Comparison of ENCODE assay signal across 8 cellular contexts in the genomic region with DNA sequence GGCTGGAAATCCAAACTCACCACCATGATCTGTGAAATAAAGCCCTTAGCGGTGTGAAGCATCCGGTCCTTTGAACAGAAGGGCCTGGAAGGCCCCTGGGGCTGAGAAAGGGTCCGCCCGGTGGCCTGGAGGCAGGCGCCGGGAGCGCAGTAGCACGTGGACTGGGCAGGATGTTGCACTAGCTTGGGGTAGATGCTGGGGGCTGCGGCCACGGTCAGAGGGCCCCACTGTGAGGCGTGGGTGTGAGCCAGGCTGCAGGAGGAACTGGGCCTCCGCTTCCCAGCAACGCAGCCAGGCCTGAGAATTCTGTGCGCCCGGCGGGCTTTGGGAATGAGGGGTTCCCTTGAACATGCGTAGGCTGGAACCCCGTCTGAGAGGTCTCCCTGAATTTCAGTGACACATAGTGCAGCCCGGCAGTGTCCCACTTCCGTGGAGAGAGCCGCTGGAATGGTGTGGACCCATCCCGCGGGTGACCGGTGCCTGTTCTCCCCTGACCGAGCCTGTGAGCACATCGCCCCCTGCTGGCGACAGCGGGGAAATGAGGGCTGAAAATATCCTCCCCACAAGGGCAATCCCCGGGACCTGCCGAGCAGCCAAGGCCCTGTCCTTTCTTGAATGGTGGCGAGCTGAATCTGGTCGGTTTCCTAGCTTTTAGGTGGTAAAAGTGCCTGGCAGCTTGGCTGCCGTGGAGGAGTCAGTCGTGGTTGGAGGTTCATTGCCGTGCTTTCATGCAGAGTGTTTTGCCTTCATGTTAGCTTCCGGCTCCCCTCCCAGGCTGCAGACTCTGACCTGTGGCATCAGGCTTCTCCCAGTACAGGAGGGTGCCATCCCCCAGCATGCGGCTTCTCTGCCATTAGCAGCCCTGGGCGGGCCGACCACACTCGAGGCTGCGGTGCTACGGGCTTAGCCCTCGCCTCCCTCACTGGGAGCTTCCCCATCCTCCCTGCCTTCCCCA. TPM values are rescaled to one million over a fixed set of nuclear protein-coding genes. Genes with fewer than 3 reads are reported as not detected.
DNase-seq lines count a peak whose midpoint lies in the region; ATAC-seq, FAIRE-seq and TF ChIP-seq lines count a peak whose summit lies in the region.

No MANE protein-coding gene starts in this region.

- no peak overlapping the region for H2BK15ac ChIP-seq in H1 (ENCODE audit: low read length)

- no peaks in the 10 kb centered on the region for H3K9me3 ChIP-seq in H1 (ENCODE audit: insufficient read depth in 2 of 2, low read depth in 1 of 2, low read length in 1 of 2)

- no peak overlapping the region for H3K23ac ChIP-seq in H1 (ENCODE audit: insufficient read length)

- no peak overlapping the region for H4K91ac ChIP-seq in H1 (replicated peaks; ENCODE audit: insufficient read length, low read length)

- no peak overlapping the region for H3K56ac ChIP-seq in H1 (replicated peaks; ENCODE audit: insufficient read length, low read depth, low read length)

- no peak overlapping the region for H3K4me3 ChIP-seq in GM23338
- H3K4me3 ChIP-seq in NB4 (ENCODE audit: low read depth, low read length): no peak overlapping the region
- H3K4me3 ChIP-seq in H1 (ENCODE audit: extremely low read depth in 1 of 4, insufficient read depth in 2 of 4, low read depth in 3 of 4, low read length in 4 of 4): no peak overlapping the region

- H4K20me1 ChIP-seq in GM23338 (replicated peaks; ENCODE audit: insufficient read depth) (peaks cover 6% of the 10 kb centered on the region; the same call in 1 of the 2 replicates), H1 (replicated peaks in 1 of 2; ENCODE audit: control insufficient read depth in 1 of 2, insufficient read depth in 2 of 2, low read length in 2 of 2) (peaks cover 3 to 10% of the 10 kb centered on the region in 2 experiments)

- no peak overlapping the region for H2AFZ ChIP-seq in GM23338
- H2AFZ ChIP-seq in H1 (ENCODE audit: low read length): no peak overlapping the region

- TF ChIP-seq POLR2A in NB4 (IDR thresholded peaks at IDR 0.05; ENCODE audit: extremely low read depth, insufficient read length) (no peak), H1 (IDR thresholded peaks at IDR 0.05; ENCODE audit: control extremely low read depth in 1 of 2, low read depth in 2 of 2, low read length in 2 of 2) (no peak)

- H3K27ac ChIP-seq in GM23338 (ENCODE audit: low read depth): peak overlapping the region; percentile 63
- no peak overlapping the region for H3K27ac ChIP-seq in H1 (ENCODE audit: low read depth, low read length)

- H3F3A ChIP-seq in GM23338 (replicated peaks; ENCODE audit: low read depth): peaks cover 6% of the 10 kb centered on the region; the same call in 1 of the 2 replicates

- H2BK5ac ChIP-seq in H1 (ENCODE audit: low read depth, low read length): peak overlapping the region; percentile 35; the same call in 1 of the 2 replicates

- no peak overlapping the region for H2AK5ac ChIP-seq in H1 (ENCODE audit: low read depth, low read length)

- H3K9ac ChIP-seq in H1 (replicated peaks in 1 of 4; ENCODE audit: extremely low read depth in 1 of 4, low read depth in 3 of 4, low read length in 3 of 4): no peak overlapping the region

- H3K27ac Mint-ChIP-seq in GM23338 (no peak overlapping the region), mesothelial cell of epicardium (no peak overlapping the region)
- H3K27ac Mint-ChIP-seq in activated CD8-positive, alpha-beta T cell treated with anti-CD3 and anti-CD28 coated beads, Interleukin-2, amount 10 ng/mL, durations not matched to agents 7 days and 5 days: no peak overlapping the region

- H2BK20ac ChIP-seq in H1 (ENCODE audit: low read length): no peak overlapping the region

- H3K36me3 ChIP-seq in GM23338 (ENCODE audit: insufficient read depth): peaks cover 47% of the 10 kb centered on the region; the same call in 1 of the 2 replicates
- peaks cover 4 to 39% (median 31%) of the 10 kb centered on the region in 4 experiments; a peak in 7 of 8 replicates for H3K36me3 ChIP-seq in H1 (ENCODE audit: control insufficient read depth in 2 of 4, insufficient read depth in 4 of 4, low read length in 3 of 4)

- POLR2A ChIA-PET in activated CD8-positive, alpha-beta T cell treated with anti-CD3 and anti-CD28 coated beads, Interleukin-2, amount 10 ng/mL, durations not matched to agents 7 days and 5 days (lab: Charles Lee): interaction anchor here (0.6 kb wide), 1 partner anchor 79 kb away, joined by 3 read pairs; no protein-coding TSS in a partner anchor
- POLR2A ChIA-PET in H1 (lab: Charles Lee; ENCODE audit: partially characterized antibody): interaction anchor here (0.7 to 18.9 kb wide), 7 partner anchors 12 to 240 kb away, joined by 3 to 321 read pairs (median 7); a partner anchor contains a TSS

- no peak overlapping the region for H3K18ac ChIP-seq in H1 (ENCODE audit: extremely low read depth, low read length)

- no peaks in the 10 kb centered on the region for H3K4me1 ChIP-seq in GM23338 (ENCODE audit: insufficient read depth)
- H3K4me1 ChIP-seq in H1 (replicated peaks in 1 of 4; ENCODE audit: control insufficient read depth in 3 of 4, insufficient read depth in 4 of 4, low read length in 3 of 4): peaks cover 0 to 3% (median 0%) of the 10 kb centered on the region in 4 experiments; a peak in 1 of 7 replicates

- peaks cover 76% of the 10 kb centered on the region for H3K36me3 Mint-ChIP-seq in GM23338 (ENCODE audit: low read depth)
- H3K36me3 Mint-ChIP-seq in activated CD8-positive, alpha-beta T cell treated with anti-CD3 and anti-CD28 coated beads, Interleukin-2, amount 10 ng/mL, durations not matched to agents 7 days and 5 days (ENCODE audit: low read depth): no peaks in the 10 kb centered on the region
- peaks cover 17% of the 10 kb centered on the region for H3K36me3 Mint-ChIP-seq in mesothelial cell of epicardium

- ATAC-seq in GM23338 (peak; percentile 81), GM21717 (IDR thresholded peaks at IDR 0.05; ENCODE audit: unreplicated experiment) (no peak)
- ATAC-seq in activated CD8-positive, alpha-beta T cell treated with anti-CD3 and anti-CD28 coated beads, Interleukin-2, amount 10 ng/mL, durations not matched to agents 7 days and 5 days: peak; percentile 78

- H2BK12ac ChIP-seq in H1 (ENCODE audit: low read depth, low read length): no peak overlapping the region

- H3K27me3 Mint-ChIP-seq in GM23338 (ENCODE audit: insufficient read depth, low read depth, poor library complexity): peaks cover 15% of the 10 kb centered on the region
- no peaks in the 10 kb centered on the region for H3K27me3 Mint-ChIP-seq in activated CD8-positive, alpha-beta T cell treated with anti-CD3 and anti-CD28 coated beads, Interleukin-2, amount 10 ng/mL, durations not matched to agents 7 days and 5 days (ENCODE audit: low read depth)
- H3K27me3 Mint-ChIP-seq in mesothelial cell of epicardium (ENCODE audit: low read depth): no peaks in the 10 kb centered on the region

- CTCF ChIA-PET in activated CD8-positive, alpha-beta T cell treated with anti-CD3 and anti-CD28 coated beads, Interleukin-2, amount 10 ng/mL, durations not matched to agents 7 days and 5 days (lab: Charles Lee): interaction anchor here (0.6 to 6.2 kb wide), 20 partner anchors 10 to 368 kb away, joined by 3 to 37 read pairs (median 4); no protein-coding TSS in a partner anchor
- CTCF ChIA-PET in H1 (lab: Charles Lee; ENCODE audit: partially characterized antibody): interaction anchor here (0.6 to 6.8 kb wide), 28 partner anchors 10 to 1235 kb away, joined by 3 to 61 read pairs (median 3); no protein-coding TSS in a partner anchor

- TF ChIP-seq RAD21 in H1 (IDR thresholded peaks at IDR 0.05 in 1 of 2, conservative IDR thresholded peaks at IDR 0.05 in 1 of 2; ENCODE audit: low read depth in 2 of 2, low read length in 2 of 2): peak; percentile 61 to 69

- H3K4me3 Mint-ChIP-seq in GM23338 (no peak overlapping the region; the same call in 2 of the 3 replicates), mesothelial cell of epicardium (no peak overlapping the region)
- no peak overlapping the region for H3K4me3 Mint-ChIP-seq in activated CD8-positive, alpha-beta T cell treated with anti-CD3 and anti-CD28 coated beads, Interleukin-2, amount 10 ng/mL, durations not matched to agents 7 days and 5 days

- H3K4ac ChIP-seq in H1 (replicated peaks; ENCODE audit: insufficient read length, low read depth, low read length): no peak overlapping the region

- H3K9me2 ChIP-seq in GM23338 (ENCODE audit: insufficient read depth): no peaks in the 10 kb centered on the region

- no peak overlapping the region for H4K8ac ChIP-seq in H1 (ENCODE audit: extremely low read depth, insufficient read depth, low read length)

- peaks cover 10% of the 10 kb centered on the region; the same call in 2 of the 3 replicates for H3K4me1 Mint-ChIP-seq in GM23338
- peaks cover 5% of the 10 kb centered on the region for H3K4me1 Mint-ChIP-seq in activated CD8-positive, alpha-beta T cell treated with anti-CD3 and anti-CD28 coated beads, Interleukin-2, amount 10 ng/mL, durations not matched to agents 7 days and 5 days (ENCODE audit: low read depth)
- peaks cover 3% of the 10 kb centered on the region for H3K4me1 Mint-ChIP-seq in mesothelial cell of epicardium

- H4K5ac ChIP-seq in H1 (ENCODE audit: insufficient read length, low read depth, low read length): no peak overlapping the region

- DNase-seq in ELR (ENCODE audit: low read depth): peak; percentile 67
- DNase-seq in GM23338 (ENCODE audit: low spot score): peak; percentile 84
- DNase-seq in NB4 (ENCODE audit: low read depth): peak; percentile 69
- peak; percentile 72 for DNase-seq in activated CD8-positive, alpha-beta T cell treated with anti-CD3 and anti-CD28 coated beads, Interleukin-2, amount 10 ng/mL, durations not matched to agents 7 days and 5 days
- DNase-seq in H1 (ENCODE audit: low read depth in 1 of 2, low spot score in 2 of 2): peak; percentile 53 to 94
- DNase-seq in mesothelial cell of epicardium (ENCODE audit: low spot score in 2 of 2, unreplicated experiment in 2 of 2): peak; percentile 34 to 73
- peak; percentile 45 to 52 for DNase-seq in stimulated activated CD8-positive, alpha-beta memory T cell treated with anti-CD3 and anti-CD28 coated beads, Interleukin-2, amount 100 ng/mL, for 48 hours (ENCODE audit: low read depth in 2 of 2)

- H3K4me2 ChIP-seq in GM23338: no peak overlapping the region
- no peak overlapping the region for H3K4me2 ChIP-seq in H1 (ENCODE audit: insufficient read depth in 1 of 2, low read depth in 2 of 2, low read length in 2 of 2)

- WGBS in H1 (ENCODE audit: extremely low coverage in 1 of 2, insufficient coverage in 1 of 2, insufficient read length in 1 of 2, insufficient replicate concordance in 2 of 2, low coverage in 1 of 2, low lambda C conversion rate in 2 of 2, missing lambda C conversion rate in 1 of 2), 2 experiments: 81% methylated on average over 43 of the region's 43 CpGs; no CpG with 5 or more reads in 1 of the 2 experiments

- H3K79me1 ChIP-seq in H1 (ENCODE audit: low read depth, low read length): no peaks in the 10 kb centered on the region

- TF ChIP-seq EP300 in H1 (IDR thresholded peaks at IDR 0.05; ENCODE audit: borderline replicate concordance in 1 of 2, low read depth in 2 of 2, low read length in 2 of 2): no peak

- peak; percentile 87 to 91 for TF ChIP-seq CTCF in GM23338 (conservative IDR thresholded peaks at IDR 0.05; ENCODE audit: low read depth in 2 of 2)
- peak; percentile 92 for TF ChIP-seq CTCF in NB4 (IDR thresholded peaks at IDR 0.05; ENCODE audit: low read depth, low read length)
- peak; percentile 79 to 98 (median 92) for TF ChIP-seq CTCF in H1 (IDR thresholded peaks at IDR 0.05; ENCODE audit: control extremely low read depth in 1 of 3, insufficient read depth in 1 of 3, low read depth in 1 of 3, low read length in 3 of 3)
- TF ChIP-seq CTCF in mesothelial cell of epicardium (IDR thresholded peaks at IDR 0.05; ENCODE audit: unreplicated experiment): peak; percentile 93

- H3K79me2 ChIP-seq in GM23338 (replicated peaks; ENCODE audit: insufficient read depth): no peaks in the 10 kb centered on the region
- H3K79me2 ChIP-seq in H1 (ENCODE audit: control insufficient read depth in 1 of 2, insufficient read depth in 2 of 2, low read length in 2 of 2): no peaks in the 10 kb centered on the region

- no peak for FAIRE-seq in H1 (lab: Jason Lieb, UNC)

- H2BK120ac ChIP-seq in H1 (replicated peaks; ENCODE audit: low read depth, low read length): no peak overlapping the region

- H3K27me3 ChIP-seq in GM23338 (ENCODE audit: insufficient read depth) (no peaks in the 10 kb centered on the region), H1 (replicated peaks in 1 of 4; ENCODE audit: control insufficient read depth in 3 of 4, extremely low read depth in 1 of 4, insufficient read depth in 3 of 4, low read length in 3 of 4) (no peaks in the 10 kb centered on the region)

- H3K9me3 Mint-ChIP-seq in GM23338: no peaks in the 10 kb centered on the region; the same call in 2 of the 3 replicates
- H3K9me3 Mint-ChIP-seq in activated CD8-positive, alpha-beta T cell treated with anti-CD3 and anti-CD28 coated beads, Interleukin-2, amount 10 ng/mL, durations not matched to agents 7 days and 5 days (ENCODE audit: insufficient read depth): no peaks in the 10 kb centered on the region
- no peaks in the 10 kb centered on the region for H3K9me3 Mint-ChIP-seq in mesothelial cell of epicardium

- no peaks in the 10 kb centered on the region for H3K23me2 ChIP-seq in H1 (ENCODE audit: low read depth, low read length)

- H3K14ac ChIP-seq in H1 (ENCODE audit: insufficient read length): no peak overlapping the region

RNA-seq across cellular contexts. Expression of a gene that starts 43.8 kb away (rescaled TPM):
- total RNA-seq in GM23338 (2014; rRNA removed; shearing (Covaris generic)): 94.5 and 99.2 TPM in 2 replicates
- 79.2 and 101 TPM in 2 replicates for polyA plus RNA-seq in GM23338 (2016; fragmentation: Nextera tagmentation; extraction: Ambion mirVana)
- 10 to 100 TPM; 53.9 to 54.1 TPM for total RNA-seq in activated CD8-positive, alpha-beta T cell treated with anti-CD3 and anti-CD28 coated beads, Interleukin-2, amount 10 ng/mL, durations not matched to agents 7 days and 5 days
- total RNA-seq in H1 (2021; fragmentation: NEBNext Ultra II Directional; extraction: Animal tissue kit (Norgen Biotek cat#: 25700)): 93.8 and 97.4 TPM in 2 replicates
- polyA plus RNA-seq in H1 (2011; rRNA removed): 6.3 and 9.4 TPM in 2 replicates
- 14.5 TPM for polyA plus RNA-seq in H1 (2011; cell fraction: cytosol; rRNA removed)
- 6.4 TPM for polyA plus RNA-seq in H1 (2011; cell fraction: nucleus; rRNA removed)
- polyA plus RNA-seq in H1 (2012, experiment 1 of 2): 56.4 to 84.1 TPM (median 72.0 TPM) in 4 replicates
- polyA plus RNA-seq in H1 (2012, experiment 2 of 2): 9.8 TPM
- polyA plus RNA-seq in H1 (2013, experiment 1 of 2): 42.7 TPM
- polyA plus RNA-seq in H1 (2013, experiment 2 of 2): 44.6 TPM
- polyA minus RNA-seq in H1 (2011; rRNA and poly(A)+ RNA removed): 28.7 and 29.8 TPM in 2 replicates
- 34.9 TPM for polyA minus RNA-seq in H1 (2011; cell fraction: cytosol; rRNA and poly(A)+ RNA removed)
- 28.6 TPM for polyA minus RNA-seq in H1 (2011; cell fraction: nucleus; rRNA and poly(A)+ RNA removed)
- total RNA-seq in mesothelial cell of epicardium: 65.9 to 68.5 TPM (median 66.9 TPM) in 3 replicates

RNA-seq across cellular contexts. Expression of a gene that starts 45.5 kb away (rescaled TPM):
- total RNA-seq in GM23338 (2014; rRNA removed; shearing (Covaris generic)): 81.0 and 82.6 TPM in 2 replicates
- 48.5 TPM in 2 replicates for polyA plus RNA-seq in GM23338 (2016; fragmentation: Nextera tagmentation; extraction: Ambion mirVana)
- 1 to 10 TPM; 5.4 to 7.3 TPM for total RNA-seq in activated CD8-positive, alpha-beta T cell treated with anti-CD3 and anti-CD28 coated beads, Interleukin-2, amount 10 ng/mL, durations not matched to agents 7 days and 5 days
- 86.3 and 94.1 TPM in 2 replicates for total RNA-seq in H1 (2021; fragmentation: NEBNext Ultra II Directional; extraction: Animal tissue kit (Norgen Biotek cat#: 25700))
- 71.6 and 121 TPM in 2 replicates for polyA plus RNA-seq in H1 (2011; rRNA removed)
- polyA plus RNA-seq in H1 (2011; cell fraction: cytosol; rRNA removed): 111 TPM
- polyA plus RNA-seq in H1 (2011; cell fraction: nucleus; rRNA removed): 145 TPM
- 48.6 to 86.0 TPM (median 71.2 TPM) in 4 replicates for polyA plus RNA-seq in H1 (2012, experiment 1 of 2)
- 46.6 TPM for polyA plus RNA-seq in H1 (2012, experiment 2 of 2)
- 29.5 TPM for polyA plus RNA-seq in H1 (2013, experiment 1 of 2)
- 28.1 TPM for polyA plus RNA-seq in H1 (2013, experiment 2 of 2)
- 70.2 and 103 TPM in 2 replicates for polyA minus RNA-seq in H1 (2011; rRNA and poly(A)+ RNA removed)
- 58.3 TPM for polyA minus RNA-seq in H1 (2011; cell fraction: cytosol; rRNA and poly(A)+ RNA removed)
- polyA minus RNA-seq in H1 (2011; cell fraction: nucleus; rRNA and poly(A)+ RNA removed): 37.7 TPM
- 28.0 to 35.0 TPM (median 30.6 TPM) in 3 replicates for total RNA-seq in mesothelial cell of epicardium
